ENCODE assay signal across 19 cellular contexts in the genomic region with DNA sequence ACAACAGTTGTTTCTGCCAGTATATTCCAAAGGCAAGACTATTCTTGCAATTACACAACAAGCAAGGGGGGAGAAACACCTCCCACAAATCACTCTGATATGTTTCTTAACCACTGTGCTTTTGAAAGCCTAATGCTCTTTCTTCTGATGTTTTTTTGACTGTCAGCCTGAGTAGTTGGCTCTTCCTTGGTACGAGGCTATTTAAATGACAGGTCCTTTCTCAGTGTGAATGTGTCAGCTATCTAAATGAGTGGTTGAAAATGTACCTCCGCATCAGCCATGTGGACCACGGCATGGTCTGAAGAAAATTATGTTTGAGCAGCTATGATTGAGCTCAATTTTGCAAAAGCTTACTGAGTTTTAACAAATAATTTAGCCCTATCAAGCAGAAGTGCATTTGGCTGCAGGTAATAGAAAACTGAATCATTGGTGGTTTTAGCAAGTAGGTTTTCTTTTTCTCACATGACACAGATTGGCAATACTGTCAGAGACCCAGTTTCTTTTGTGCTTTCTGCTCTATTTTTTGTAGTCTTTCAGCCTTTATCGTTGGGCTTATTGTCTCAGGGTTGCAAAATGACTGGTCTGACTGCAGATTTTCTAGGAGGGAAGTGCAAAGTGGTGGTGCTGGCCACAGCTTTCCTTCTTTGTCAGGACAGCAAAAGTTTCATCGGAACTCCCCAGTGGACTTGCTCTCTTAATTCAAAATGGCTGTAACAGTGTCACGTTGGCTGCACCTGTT.
"Had no signal": no experiment of that assay in that cellular context is flagged by ENCODE, and none has a peak within 500 bp of the region (broad histone marks: within the 10 kb centered on the region; RNA-seq: fewer than 3 reads in every experiment).

No MANE protein-coding gene starts in this region.

- H3K4me3 ChIP-seq: prostate gland, skin epidermis, upper lobe of left lung had no signal

- DNase-seq: activated CD8-positive, alpha-beta T cell treated with anti-CD3 and anti-CD28 coated beads, Interleukin-2, amount 10 ng/mL, durations not matched to agents 7 days and 5 days; activated naive CD4-positive, alpha-beta T cell treated with anti-CD3 and anti-CD28 coated beads, Interleukin-2, amount 10 ng/mL, durations not matched to agents 7 days and 5 days; effector memory CD8-positive, alpha-beta T cell; foreskin melanocyte; kidney glomerular epithelial cell; mesendoderm; right cardiac atrium; stimulated activated CD4-positive, alpha-beta T cell treated with anti-CD3 and anti-CD28 coated beads, Interleukin-4, amount 100 ng/mL, for 24 hours; stimulated activated naive CD4-positive, alpha-beta T cell treated with Interleukin-2 at 50 U/mL for 16 hours; T-cell; T1000; upper lobe of left lung had no signal

- FAIRE-seq: astrocyte, bronchial epithelial cell had no signal

- H3K4me1 ChIP-seq: prostate gland, upper lobe of left lung had no signal

- H3K4me1 Mint-ChIP-seq: activated naive CD4-positive, alpha-beta T cell treated with anti-CD3 and anti-CD28 coated beads, Interleukin-2, amount 10 ng/mL, durations not matched to agents 7 days and 5 days; T-cell had no signal

- H3K4me3 Mint-ChIP-seq: activated CD8-positive, alpha-beta T cell treated with anti-CD3 and anti-CD28 coated beads, Interleukin-2, amount 10 ng/mL, durations not matched to agents 7 days and 5 days; activated naive CD4-positive, alpha-beta T cell treated with anti-CD3 and anti-CD28 coated beads, Interleukin-2, amount 10 ng/mL, durations not matched to agents 7 days and 5 days; dendritic cell treated with granulocyte-macrophage colony-stimulating factor and Interleukin-4, amounts not matched to agents 40 ng/mL and 50 ng/mL, for 4 days; effector memory CD8-positive, alpha-beta T cell; nephron; T-cell had no signal

- H3K27me3 ChIP-seq: upper lobe of left lung had no signal

- H3K27ac Mint-ChIP-seq: activated CD8-positive, alpha-beta T cell treated with anti-CD3 and anti-CD28 coated beads, Interleukin-2, amount 10 ng/mL, durations not matched to agents 7 days and 5 days; activated naive CD4-positive, alpha-beta T cell treated with anti-CD3 and anti-CD28 coated beads, Interleukin-2, amount 10 ng/mL, durations not matched to agents 7 days and 5 days; dendritic cell treated with granulocyte-macrophage colony-stimulating factor and Interleukin-4, amounts not matched to agents 40 ng/mL and 50 ng/mL, for 4 days; T-cell had no signal

- H3K36me3 Mint-ChIP-seq: activated naive CD4-positive, alpha-beta T cell treated with anti-CD3 and anti-CD28 coated beads, Interleukin-2, amount 10 ng/mL, durations not matched to agents 7 days and 5 days; T-cell had no signal

- H3K27ac ChIP-seq: epithelial cell of prostate, prostate gland, skin epidermis, upper lobe of left lung had no signal

- H3K36me3 ChIP-seq: prostate gland, upper lobe of left lung had no signal

- H3K9me3 Mint-ChIP-seq: activated naive CD4-positive, alpha-beta T cell treated with anti-CD3 and anti-CD28 coated beads, Interleukin-2, amount 10 ng/mL, durations not matched to agents 7 days and 5 days; dendritic cell treated with granulocyte-macrophage colony-stimulating factor and Interleukin-4, amounts not matched to agents 40 ng/mL and 50 ng/mL, for 4 days; nephron; T-cell had no signal

- H3K9me3 ChIP-seq: prostate gland, upper lobe of left lung had no signal

- ATAC-seq: activated CD8-positive, alpha-beta T cell treated with anti-CD3 and anti-CD28 coated beads, Interleukin-2, amount 10 ng/mL, durations not matched to agents 7 days and 5 days; effector memory CD8-positive, alpha-beta T cell; right cardiac atrium; T-cell had no signal

- H3K27me3 Mint-ChIP-seq: dendritic cell treated with granulocyte-macrophage colony-stimulating factor and Interleukin-4, amounts not matched to agents 40 ng/mL and 50 ng/mL, for 4 days had no signal
